In genomic region chr4:60913646-60914045, GRCh38 we compare ENCODE assay signal across 34 cellular contexts.
"Had no signal": no experiment of that assay in that cellular context is flagged by ENCODE, and none has a peak within 500 bp of the region (broad histone marks: within the 10 kb centered on the region; RNA-seq: fewer than 3 reads in every experiment).

No MANE protein-coding gene starts in this region.

- H3K27ac ChIP-seq: adrenal gland, body of pancreas, brain microvascular endothelial cell, breast epithelium, VCaP had no signal

- FAIRE-seq: astrocyte, TTC549 had no signal

- ATAC-seq: activated CD8-positive, alpha-beta T cell treated with anti-CD3 and anti-CD28 coated beads for 36 hours; activated naive CD4-positive, alpha-beta T cell treated with anti-CD3 and anti-CD28 coated beads, Interleukin-2, amount 50 U/mL, for 72 hours; activated T-cell treated with anti-CD3 and anti-CD28 coated beads, Interleukin-2, amount 50 U/mL, for 4 hours; activated T-cell treated with anti-CD3 and anti-CD28 coated beads, Interleukin-2, amount 50 U/mL, for 72 hours; activated T-helper 17 cell treated with anti-CD3 and anti-CD28 coated beads, Interleukin-2, amount 50 U/mL, for 72 hours; body of pancreas had no signal

- H3K27me3 ChIP-seq: adrenal gland, body of pancreas, brain microvascular endothelial cell, breast epithelium had no signal

- H3K9me3 ChIP-seq: adrenal gland, body of pancreas, breast epithelium had no signal

- H3K4me3 ChIP-seq: adrenal gland, body of pancreas, breast epithelium had no signal

- H3K36me3 ChIP-seq: adrenal gland, brain microvascular endothelial cell, breast epithelium had no signal

- DNase-seq: activated B cell treated with CpG ODN at 0.5 μM for 24 hours; activated CD4-positive, alpha-beta memory T cell treated with anti-CD3 and anti-CD28 coated beads for 36 hours; activated CD4-positive, alpha-beta T cell treated with anti-CD3 and anti-CD28 coated beads for 4 hours; activated CD4-positive, alpha-beta T cell treated with anti-CD3 and anti-CD28 coated beads, Interleukin-2, amount 10 ng/mL, durations not matched to agents 24 days and 14 days; activated CD4-positive, alpha-beta T cell treated with anti-CD3 and anti-CD28 coated beads, Interleukin-2, amount 50 U/mL, for 1 hour; activated CD4-positive, alpha-beta T cell treated with anti-CD3 and anti-CD28 coated beads, Interleukin-2, amount 50 U/mL, for 4 hours; activated CD4-positive, CD25-positive, alpha-beta regulatory T cell treated with anti-CD3 and anti-CD28 coated beads, Interleukin-2, amount 50 U/mL, for 72 hours; activated CD8-positive, alpha-beta memory T cell treated with anti-CD3 and anti-CD28 coated beads, Interleukin-2, amount 50 U/mL, for 4 hours; activated CD8-positive, alpha-beta T cell treated with anti-CD3 and anti-CD28 coated beads for 36 hours; activated effector memory CD4-positive, alpha-beta T cell treated with anti-CD3 and anti-CD28 coated beads, Interleukin-2, amount 50 U/mL, for 16 hours; activated gamma-delta T cell treated with Interleukin-2 at 50 U/mL for 16 hours; activated naive CD4-positive, alpha-beta T cell; activated naive CD4-positive, alpha-beta T cell treated with anti-CD3 and anti-CD28 coated beads for 36 hours; activated naive CD4-positive, alpha-beta T cell treated with anti-CD3 and anti-CD28 coated beads, Interleukin-2, amount 50 U/mL, for 16 hours; activated naive CD8-positive, alpha-beta T cell treated with anti-CD3 and anti-CD28 coated beads for 36 hours; activated T-cell treated with anti-CD3 and anti-CD28 coated beads for 4 hours; activated T-cell treated with anti-CD3 and anti-CD28 coated beads, Interleukin-2, amount 50 U/mL, for 1 hour; activated T-cell treated with anti-CD3 and anti-CD28 coated beads, Interleukin-2, amount 50 U/mL, for 4 hours; activated T-cell treated with anti-CD3 and anti-CD28 coated beads, Interleukin-2, amount 50 U/mL, for 72 hours; adrenal gland; amniotic stem cell; aorta; body of pancreas; brain microvascular endothelial cell; cerebellar nuclear complex; T-helper 1 cell; T-helper 2 cell; T-helper 9 cell had no signal

- H3K4me1 ChIP-seq: adrenal gland, body of pancreas, breast epithelium had no signal
